27 cellular contexts compared by ENCODE assay signal in genomic region chr22:21842946-21843345, GRCh38.
"Had no signal": no experiment of that assay in that cellular context is flagged by ENCODE, and none has a peak within 500 bp of the region (broad histone marks: within the 10 kb centered on the region; RNA-seq: fewer than 3 reads in every experiment).

No MANE protein-coding gene starts in this region.

- H3K9me3 Mint-ChIP-seq: activated naive CD4-positive, alpha-beta T cell treated with anti-CD3 and anti-CD28 coated beads for 36 hours; activated T-cell treated with anti-CD3 and anti-CD28 coated beads, Interleukin-2, amount 50 U/mL, for 4 hours; activated T-helper 17 cell treated with anti-CD3 and anti-CD28 coated beads, Interleukin-2, amount 50 U/mL, for 72 hours; T-helper 1 cell treated with Interleukin-12 subunit alpha and Interleukin-12 subunit beta and Interleukin-4 antibody, amounts not matched to agents 30 μg/mL and 1 μg/mL, for 36 hours had no signal

- FAIRE-seq: astrocyte, RCC 7860 had no signal

- H3K4me3 Mint-ChIP-seq: activated CD8-positive, alpha-beta T cell treated with anti-CD3 and anti-CD28 coated beads, Interleukin-2, amount 10 ng/mL, durations not matched to agents 7 days and 5 days; activated naive CD4-positive, alpha-beta T cell treated with anti-CD3 and anti-CD28 coated beads for 36 hours; activated naive CD8-positive, alpha-beta T cell; activated T-cell treated with anti-CD3 and anti-CD28 coated beads, Interleukin-2, amount 50 U/mL, for 4 hours; activated T-helper 17 cell treated with anti-CD3 and anti-CD28 coated beads, Interleukin-2, amount 50 U/mL, for 72 hours; brain; T-helper 1 cell treated with Interleukin-12 subunit alpha and Interleukin-12 subunit beta and Interleukin-4 antibody, amounts not matched to agents 30 μg/mL and 1 μg/mL, for 36 hours had no signal

- H3K27me3 ChIP-seq: SJSA1 had no signal

- DNase-seq: activated CD4-positive, alpha-beta T cell treated with anti-CD3 and anti-CD28 coated beads for 48 hours; activated CD4-positive, alpha-beta T cell treated with anti-CD3 and anti-CD28 coated beads, Interleukin-2, amount 50 U/mL, for 4 hours; activated CD4-positive, CD25-positive, alpha-beta regulatory T cell treated with anti-CD3 and anti-CD28 coated beads, Interleukin-2, amount 50 U/mL, for 72 hours; activated CD8-positive, alpha-beta memory T cell treated with anti-CD3 and anti-CD28 coated beads, Interleukin-2, amount 50 U/mL, for 48 hours; activated CD8-positive, alpha-beta T cell treated with anti-CD3 and anti-CD28 coated beads, Interleukin-2, amount 10 ng/mL, durations not matched to agents 7 days and 5 days; activated gamma-delta T cell; activated naive CD4-positive, alpha-beta T cell treated with anti-CD3 and anti-CD28 coated beads for 36 hours; activated T-cell treated with anti-CD3 and anti-CD28 coated beads, Interleukin-2, amount 50 U/mL, for 4 hours; amygdala; KG1; NCI-H1048; NCI-H146; NCI-H187 treated with DMSO at 0.1 percent for 48 hours; NCI-H2081 treated with DMSO at 0.1 percent for 48 hours; NCI-H446; NCI-H524; PC-3; SHP77; SW 1271 had no signal

- ATAC-seq: activated CD8-positive, alpha-beta T cell treated with anti-CD3 and anti-CD28 coated beads, Interleukin-2, amount 10 ng/mL, durations not matched to agents 7 days and 5 days; activated T-cell treated with anti-CD3 and anti-CD28 coated beads, Interleukin-2, amount 50 U/mL, for 4 hours; activated T-helper 17 cell treated with anti-CD3 and anti-CD28 coated beads, Interleukin-2, amount 50 U/mL, for 72 hours; PC-3; SK-N-SH treated with all-trans-retinoic acid at 6 μM for 48 hours had no signal

- H3K9me3 ChIP-seq: SJSA1 had no signal

- H3K27me3 Mint-ChIP-seq: activated naive CD8-positive, alpha-beta T cell; activated T-helper 17 cell treated with anti-CD3 and anti-CD28 coated beads, Interleukin-2, amount 50 U/mL, for 72 hours; brain had no signal

- H3K4me3 ChIP-seq: SJSA1 had no signal

- H3K27ac Mint-ChIP-seq: activated CD8-positive, alpha-beta T cell treated with anti-CD3 and anti-CD28 coated beads, Interleukin-2, amount 10 ng/mL, durations not matched to agents 7 days and 5 days; activated naive CD4-positive, alpha-beta T cell treated with anti-CD3 and anti-CD28 coated beads for 36 hours; activated naive CD8-positive, alpha-beta T cell; activated T-helper 17 cell treated with anti-CD3 and anti-CD28 coated beads, Interleukin-2, amount 50 U/mL, for 72 hours; T-helper 1 cell treated with Interleukin-12 subunit alpha and Interleukin-12 subunit beta and Interleukin-4 antibody, amounts not matched to agents 30 μg/mL and 1 μg/mL, for 36 hours had no signal

- H3K27ac ChIP-seq: SJSA1 had no signal
